ENCODE assay signal across 8 cellular contexts in genomic region chr22:30262917-30263741, GRCh38. TPM values are rescaled to one million over a fixed set of nuclear protein-coding genes. Genes with fewer than 3 reads are reported as not detected.
DNase-seq lines count a peak whose midpoint lies in the region; ATAC-seq and TF ChIP-seq lines count a peak whose summit lies in the region.

No MANE protein-coding gene starts in this region.

- H3K4me3 Mint-ChIP-seq in activated naive CD8-positive, alpha-beta T cell = peak overlapping the region; percentile 73

- H3K4me1 Mint-ChIP-seq in activated naive CD8-positive, alpha-beta T cell (ENCODE audit: low read depth) = peaks cover 30% of the 10 kb centered on the region

- peak; percentile 49 for DNase-seq in COR-L47 (lab: John Stamatoyannopoulos, UW)
- DNase-seq in KBM-7 = peak; percentile 82
- DNase-seq in SKM-1 treated with dmso at 0.1 percent for 144 hours (lab: John Stamatoyannopoulos, UW; ENCODE audit: unreplicated experiment) = peak; percentile 73
- peak; percentile 71 to 76 for DNase-seq in heart right ventricle
- peak; percentile 86 for DNase-seq in retina

- intact Hi-C loops in heart right ventricle (cut with DNase I) = loop anchor here in 8 of 10 donors (1.0 to 10.0 kb wide), 6 partner anchors 24 to 222 kb away; partner anchors contain the start of gene RNF215 (in 6 of the 8)

- H3K4me3 ChIP-seq in heart right ventricle = peak overlapping the region in 5 of 10 donors; percentile 19 to 32 (median 25)

- H3K9me3 Mint-ChIP-seq in activated naive CD8-positive, alpha-beta T cell (ENCODE audit: low read depth) = no peaks in the 10 kb centered on the region

- in situ Hi-C loops in KBM-7 (cut with MboI; ENCODE audit: low pct_unique_long_range_greater_than_20kb, low sequenced_read_pairs) = no loop called here

- no peaks in the 10 kb centered on the region for H3K9me3 ChIP-seq in heart right ventricle

- peak overlapping the region in 1 of 10 donors; percentile 71 for H3K27ac ChIP-seq in heart right ventricle

- H3K4me1 ChIP-seq in heart right ventricle = peaks cover 0 to 56% (median 4%) of the 10 kb centered on the region in 9 donors

- H3K27ac Mint-ChIP-seq in activated naive CD8-positive, alpha-beta T cell = peak overlapping the region; percentile 61

- WGBS in heart right ventricle, 2 donors = 32% methylated on average over 27 of the region's 27 CpGs

- H3K27me3 Mint-ChIP-seq in activated naive CD8-positive, alpha-beta T cell = no peaks in the 10 kb centered on the region

- H3K27me3 ChIP-seq in heart right ventricle = peaks cover 0 to 25% (median 11%) of the 10 kb centered on the region in 7 donors

- ATAC-seq in heart right ventricle (peak in 6 of 8 donors; percentile 8 to 59 (median 52)), HG02759 (IDR thresholded peaks at IDR 0.05; ENCODE audit: unreplicated experiment) (no peak), HG03039 (IDR thresholded peaks at IDR 0.05; ENCODE audit: unreplicated experiment) (no peak)

- TF ChIP-seq CTCF in heart right ventricle (IDR thresholded peaks at IDR 0.05) = peak; percentile 91 to 99 (median 97)

- H3K36me3 ChIP-seq in heart right ventricle = peaks cover 0 to 10% (median 0%) of the 10 kb centered on the region in 9 donors

- H3K36me3 Mint-ChIP-seq in activated naive CD8-positive, alpha-beta T cell = no peaks in the 10 kb centered on the region

RNA-seq across cellular contexts. Expression of gene OSM, which starts 3.5 kb away (rescaled TPM):
- 1 to 10 TPM in 1 of 10 donors, under 1 TPM in 7, not detected in 2; 0.20 to 2.8 (median 0.44) TPM for total RNA-seq in heart right ventricle
- under 1 TPM in 1 of 2 donors, not detected in 1; 0.22 TPM for polyA plus RNA-seq in heart right ventricle

RNA-seq across cellular contexts. Expression of gene LIF, which starts 16.6 kb away (rescaled TPM):
- 1 to 10 TPM in 3 of 10 donors, under 1 TPM in 7; 0.17 to 8.8 (median 0.55) TPM for total RNA-seq in heart right ventricle
- polyA plus RNA-seq in heart right ventricle = under 1 TPM; 0.45 to 0.51 TPM

RNA-seq across cellular contexts. Expression of gene CASTOR1, which starts 26.2 kb away (rescaled TPM):
- 1 to 10 TPM; 2.8 to 7.9 (median 5.4) TPM for total RNA-seq in heart right ventricle
- polyA plus RNA-seq in heart right ventricle = 10 to 100 TPM; 13.9 to 14.7 TPM

Comparison
In these comparisons a context has a peak if more than half of its experiments do, and no peak if none do; other contexts are left out.
1. ATAC-seq: peak in heart right ventricle (6 of 8); none in HG02759 (single experiment) and HG03039 (single experiment).
2. Peak in every context shown above with its lines, with median percentiles within 50 percentile points of each other: DNase-seq.